Comparison of ENCODE assay signal across 1 cellular context in the genomic region with DNA sequence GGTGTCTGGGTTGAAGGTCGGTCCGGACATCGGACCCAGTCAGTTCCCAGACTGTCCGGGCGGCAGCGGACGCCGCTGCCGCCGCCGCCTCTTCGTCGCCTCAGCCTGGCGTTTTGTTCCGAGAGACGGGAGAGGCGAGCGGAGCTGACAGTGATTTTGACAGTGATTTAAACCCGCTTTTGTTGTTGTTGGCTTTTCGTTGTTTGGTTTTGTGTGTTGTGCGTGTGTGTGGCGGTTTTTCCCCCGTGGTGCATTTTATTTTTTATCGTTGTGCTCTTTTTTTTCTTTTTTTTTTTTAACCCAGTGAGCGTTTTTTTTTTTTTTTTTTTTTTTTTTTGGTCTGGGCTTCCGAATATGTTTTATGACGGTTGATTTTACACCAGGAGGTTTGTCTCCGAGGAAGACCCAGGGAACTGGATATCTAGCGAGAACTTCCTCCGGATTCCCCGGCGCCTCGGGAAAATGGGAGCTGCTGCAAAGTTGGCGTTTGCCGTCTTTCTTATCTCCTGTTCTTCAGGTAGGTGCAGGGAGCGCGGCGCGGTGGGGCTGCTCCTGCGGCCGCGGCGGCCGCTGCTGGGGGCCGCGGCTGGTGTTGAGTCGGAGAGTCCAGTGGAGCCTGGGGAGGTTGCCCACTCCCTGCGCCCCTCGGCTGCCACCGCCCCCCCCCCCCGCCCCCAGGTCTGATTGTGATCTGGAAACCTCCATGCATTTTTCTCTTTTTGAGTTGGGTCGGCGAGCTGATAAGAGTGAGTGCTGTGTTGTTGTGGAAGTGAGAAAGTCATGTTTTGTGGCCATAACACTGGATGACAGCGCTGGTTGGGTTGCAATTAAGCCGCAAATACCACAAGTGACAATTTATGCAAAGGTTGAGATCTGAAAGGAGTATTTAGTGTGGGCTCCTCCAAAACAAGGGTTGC.
TF ChIP-seq lines count a peak whose summit lies in the region.

A gene (plus strand): TSS at position 339 of the 917 bp plus-strand sequence. CDS start 124 bp downstream, at position 463.

TF ChIP-seq in GM12878, 131 proteins besides CTCF, POLR2A, EP300 and RAD21 (continued from another document):
- no peak for TF ChIP-seq MTA3 (IDR thresholded peaks at IDR 0.05; ENCODE audit: borderline replicate concordance, low read length)
- no peak for TF ChIP-seq HCFC1 (IDR thresholded peaks at IDR 0.05; ENCODE audit: low read length)
- TF ChIP-seq, protein P1, sequence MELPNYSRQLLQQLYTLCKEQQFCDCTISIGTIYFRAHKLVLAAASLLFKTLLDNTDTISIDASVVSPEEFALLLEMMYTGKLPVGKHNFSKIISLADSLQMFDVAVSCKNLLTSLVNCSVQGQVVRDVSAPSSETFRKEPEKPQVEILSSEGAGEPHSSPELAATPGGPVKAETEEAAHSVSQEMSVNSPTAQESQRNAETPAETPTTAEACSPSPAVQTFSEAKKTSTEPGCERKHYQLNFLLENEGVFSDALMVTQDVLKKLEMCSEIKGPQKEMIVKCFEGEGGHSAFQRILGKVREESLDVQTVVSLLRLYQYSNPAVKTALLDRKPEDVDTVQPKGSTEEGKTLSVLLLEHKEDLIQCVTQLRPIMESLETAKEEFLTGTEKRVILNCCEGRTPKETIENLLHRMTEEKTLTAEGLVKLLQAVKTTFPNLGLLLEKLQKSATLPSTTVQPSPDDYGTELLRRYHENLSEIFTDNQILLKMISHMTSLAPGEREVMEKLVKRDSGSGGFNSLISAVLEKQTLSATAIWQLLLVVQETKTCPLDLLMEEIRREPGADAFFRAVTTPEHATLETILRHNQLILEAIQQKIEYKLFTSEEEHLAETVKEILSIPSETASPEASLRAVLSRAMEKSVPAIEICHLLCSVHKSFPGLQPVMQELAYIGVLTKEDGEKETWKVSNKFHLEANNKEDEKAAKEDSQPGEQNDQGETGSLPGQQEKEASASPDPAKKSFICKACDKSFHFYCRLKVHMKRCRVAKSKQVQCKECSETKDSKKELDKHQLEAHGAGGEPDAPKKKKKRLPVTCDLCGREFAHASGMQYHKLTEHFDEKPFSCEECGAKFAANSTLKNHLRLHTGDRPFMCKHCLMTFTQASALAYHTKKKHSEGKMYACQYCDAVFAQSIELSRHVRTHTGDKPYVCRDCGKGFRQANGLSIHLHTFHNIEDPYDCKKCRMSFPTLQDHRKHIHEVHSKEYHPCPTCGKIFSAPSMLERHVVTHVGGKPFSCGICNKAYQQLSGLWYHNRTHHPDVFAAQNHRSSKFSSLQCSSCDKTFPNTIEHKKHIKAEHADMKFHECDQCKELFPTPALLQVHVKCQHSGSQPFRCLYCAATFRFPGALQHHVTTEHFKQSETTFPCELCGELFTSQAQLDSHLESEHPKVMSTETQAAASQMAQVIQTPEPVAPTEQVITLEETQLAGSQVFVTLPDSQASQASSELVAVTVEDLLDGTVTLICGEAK (IDR thresholded peaks at IDR 0.05; ENCODE audit: borderline replicate concordance), result no peak
- TF ChIP-seq EED (IDR thresholded peaks at IDR 0.05; ENCODE audit: low read depth), result no peak
- TF ChIP-seq, protein P2, sequence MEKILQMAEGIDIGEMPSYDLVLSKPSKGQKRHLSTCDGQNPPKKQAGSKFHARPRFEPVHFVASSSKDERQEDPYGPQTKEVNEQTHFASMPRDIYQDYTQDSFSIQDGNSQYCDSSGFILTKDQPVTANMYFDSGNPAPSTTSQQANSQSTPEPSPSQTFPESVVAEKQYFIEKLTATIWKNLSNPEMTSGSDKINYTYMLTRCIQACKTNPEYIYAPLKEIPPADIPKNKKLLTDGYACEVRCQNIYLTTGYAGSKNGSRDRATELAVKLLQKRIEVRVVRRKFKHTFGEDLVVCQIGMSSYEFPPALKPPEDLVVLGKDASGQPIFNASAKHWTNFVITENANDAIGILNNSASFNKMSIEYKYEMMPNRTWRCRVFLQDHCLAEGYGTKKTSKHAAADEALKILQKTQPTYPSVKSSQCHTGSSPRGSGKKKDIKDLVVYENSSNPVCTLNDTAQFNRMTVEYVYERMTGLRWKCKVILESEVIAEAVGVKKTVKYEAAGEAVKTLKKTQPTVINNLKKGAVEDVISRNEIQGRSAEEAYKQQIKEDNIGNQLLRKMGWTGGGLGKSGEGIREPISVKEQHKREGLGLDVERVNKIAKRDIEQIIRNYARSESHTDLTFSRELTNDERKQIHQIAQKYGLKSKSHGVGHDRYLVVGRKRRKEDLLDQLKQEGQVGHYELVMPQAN (conservative IDR thresholded peaks at IDR 0.05), result 0 out of 2 replicates have a peak, but pooled peaks have one; percentile 8
- TF ChIP-seq POU2F2 (IDR thresholded peaks at IDR 0.05; ENCODE audit: borderline replicate concordance, low read depth, low read length), result peak; percentile 94; the same call in 2 of the 3 replicates
- peak; percentile 33; the same call in 1 of the 2 replicates for TF ChIP-seq MTA2 (IDR thresholded peaks at IDR 0.05; ENCODE audit: low read depth)
- TF ChIP-seq STAT1 (conservative IDR thresholded peaks at IDR 0.05), result 0 out of 2 replicates have a peak, but pooled peaks have one; percentile 44
- peak; percentile 19; the same call in 1 of the 2 replicates for TF ChIP-seq DPF2 (IDR thresholded peaks at IDR 0.05)
- peak; percentile 37; the same call in 1 of the 2 replicates for TF ChIP-seq ZNF217 (IDR thresholded peaks at IDR 0.05)
- peak; percentile 52; the same call in 1 of the 2 replicates for TF ChIP-seq IRF4 (IDR thresholded peaks at IDR 0.05; ENCODE audit: low read depth, low read length)
- TF ChIP-seq, protein P3, sequence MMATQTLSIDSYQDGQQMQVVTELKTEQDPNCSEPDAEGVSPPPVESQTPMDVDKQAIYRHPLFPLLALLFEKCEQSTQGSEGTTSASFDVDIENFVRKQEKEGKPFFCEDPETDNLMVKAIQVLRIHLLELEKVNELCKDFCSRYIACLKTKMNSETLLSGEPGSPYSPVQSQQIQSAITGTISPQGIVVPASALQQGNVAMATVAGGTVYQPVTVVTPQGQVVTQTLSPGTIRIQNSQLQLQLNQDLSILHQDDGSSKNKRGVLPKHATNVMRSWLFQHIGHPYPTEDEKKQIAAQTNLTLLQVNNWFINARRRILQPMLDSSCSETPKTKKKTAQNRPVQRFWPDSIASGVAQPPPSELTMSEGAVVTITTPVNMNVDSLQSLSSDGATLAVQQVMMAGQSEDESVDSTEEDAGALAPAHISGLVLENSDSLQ (IDR thresholded peaks at IDR 0.05), result peak; percentile 33; the same call in 1 of the 2 replicates
- peak; percentile 48 to 70; a peak in 3 of 4 replicates for TF ChIP-seq BHLHE40 (IDR thresholded peaks at IDR 0.05; ENCODE audit: borderline replicate concordance in 1 of 2, low read depth in 2 of 2, low read length in 1 of 2)
- peak; percentile 97 for TF ChIP-seq RUNX3 (IDR thresholded peaks at IDR 0.05; ENCODE audit: low read length)
- TF ChIP-seq NR2F1 (conservative IDR thresholded peaks at IDR 0.05), result 0 out of 2 replicates have a peak, but pooled peaks have one; percentile 19
- no peak for TF ChIP-seq SIX5 (IDR thresholded peaks at IDR 0.05; ENCODE audit: low read depth, low read length, severe bottlenecking)
- peak; percentile 34; the same call in 1 of the 2 replicates for TF ChIP-seq TBL1XR1 (IDR thresholded peaks at IDR 0.05; ENCODE audit: low read depth, low read length)
- peak; percentile 90 for TF ChIP-seq ZNF384 (IDR thresholded peaks at IDR 0.05; ENCODE audit: borderline replicate concordance, low read depth, low read length)
- TF ChIP-seq RB1 (IDR thresholded peaks at IDR 0.05; ENCODE audit: borderline replicate concordance), result 0 out of 2 replicates have a peak, but pooled peaks have one; percentile 3
- TF ChIP-seq, protein P4, sequence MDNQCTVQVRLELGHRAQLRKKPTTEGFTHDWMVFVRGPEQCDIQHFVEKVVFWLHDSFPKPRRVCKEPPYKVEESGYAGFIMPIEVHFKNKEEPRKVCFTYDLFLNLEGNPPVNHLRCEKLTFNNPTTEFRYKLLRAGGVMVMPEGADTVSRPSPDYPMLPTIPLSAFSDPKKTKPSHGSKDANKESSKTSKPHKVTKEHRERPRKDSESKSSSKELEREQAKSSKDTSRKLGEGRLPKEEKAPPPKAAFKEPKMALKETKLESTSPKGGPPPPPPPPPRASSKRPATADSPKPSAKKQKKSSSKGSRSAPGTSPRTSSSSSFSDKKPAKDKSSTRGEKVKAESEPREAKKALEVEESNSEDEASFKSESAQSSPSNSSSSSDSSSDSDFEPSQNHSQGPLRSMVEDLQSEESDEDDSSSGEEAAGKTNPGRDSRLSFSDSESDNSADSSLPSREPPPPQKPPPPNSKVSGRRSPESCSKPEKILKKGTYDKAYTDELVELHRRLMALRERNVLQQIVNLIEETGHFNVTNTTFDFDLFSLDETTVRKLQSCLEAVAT (IDR thresholded peaks at IDR 0.05), result peak; percentile 50
- peak; percentile 37; the same call in 1 of the 2 replicates for TF ChIP-seq SPI1 (IDR thresholded peaks at IDR 0.05; ENCODE audit: borderline replicate concordance, insufficient read depth, low read depth, low read length)
- TF ChIP-seq PAX5 (IDR thresholded peaks at IDR 0.05; ENCODE audit: borderline replicate concordance, low read depth, low read length), result 0 out of 2 replicates have a peak, but pooled peaks have one; percentile 13
- TF ChIP-seq SUZ12 (IDR thresholded peaks at IDR 0.05; ENCODE audit: unreplicated experiment), result no peak
- no peak for TF ChIP-seq TARDBP (IDR thresholded peaks at IDR 0.05; ENCODE audit: borderline replicate concordance)
- TF ChIP-seq NBN (IDR thresholded peaks at IDR 0.05), result 0 out of 2 replicates have a peak, but pooled peaks have one; percentile 15
- TF ChIP-seq CREB1 (IDR thresholded peaks at IDR 0.05; ENCODE audit: low read depth), result 0 out of 2 replicates have a peak, but pooled peaks have one; percentile 35
- 0 out of 2 replicates have a peak, but pooled peaks have one; percentile 37 for TF ChIP-seq TAF1 (IDR thresholded peaks at IDR 0.05; ENCODE audit: borderline replicate concordance, low read depth, low read length)
- TF ChIP-seq, protein P5, sequence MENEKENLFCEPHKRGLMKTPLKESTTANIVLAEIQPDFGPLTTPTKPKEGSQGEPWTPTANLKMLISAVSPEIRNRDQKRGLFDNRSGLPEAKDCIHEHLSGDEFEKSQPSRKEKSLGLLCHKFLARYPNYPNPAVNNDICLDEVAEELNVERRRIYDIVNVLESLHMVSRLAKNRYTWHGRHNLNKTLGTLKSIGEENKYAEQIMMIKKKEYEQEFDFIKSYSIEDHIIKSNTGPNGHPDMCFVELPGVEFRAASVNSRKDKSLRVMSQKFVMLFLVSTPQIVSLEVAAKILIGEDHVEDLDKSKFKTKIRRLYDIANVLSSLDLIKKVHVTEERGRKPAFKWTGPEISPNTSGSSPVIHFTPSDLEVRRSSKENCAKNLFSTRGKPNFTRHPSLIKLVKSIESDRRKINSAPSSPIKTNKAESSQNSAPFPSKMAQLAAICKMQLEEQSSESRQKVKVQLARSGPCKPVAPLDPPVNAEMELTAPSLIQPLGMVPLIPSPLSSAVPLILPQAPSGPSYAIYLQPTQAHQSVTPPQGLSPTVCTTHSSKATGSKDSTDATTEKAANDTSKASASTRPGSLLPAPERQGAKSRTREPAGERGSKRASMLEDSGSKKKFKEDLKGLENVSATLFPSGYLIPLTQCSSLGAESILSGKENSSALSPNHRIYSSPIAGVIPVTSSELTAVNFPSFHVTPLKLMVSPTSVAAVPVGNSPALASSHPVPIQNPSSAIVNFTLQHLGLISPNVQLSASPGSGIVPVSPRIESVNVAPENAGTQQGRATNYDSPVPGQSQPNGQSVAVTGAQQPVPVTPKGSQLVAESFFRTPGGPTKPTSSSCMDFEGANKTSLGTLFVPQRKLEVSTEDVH (IDR thresholded peaks at IDR 0.05; ENCODE audit: low read depth, partially characterized antibody), result no peak
- peak; percentile 68 for TF ChIP-seq SP1 (IDR thresholded peaks at IDR 0.05; ENCODE audit: low read depth, low read length)
- TF ChIP-seq IKZF1 (conservative IDR thresholded peaks at IDR 0.05), result peak; percentile 19; the same call in 1 of the 2 replicates
- no peak for TF ChIP-seq CREM (IDR thresholded peaks at IDR 0.05; ENCODE audit: low read depth)
- TF ChIP-seq CBFB (IDR thresholded peaks at IDR 0.05; ENCODE audit: low read depth), result peak; percentile 81
- peak; percentile 66; the same call in 1 of the 2 replicates for TF ChIP-seq BACH1 (IDR thresholded peaks at IDR 0.05; ENCODE audit: borderline replicate concordance)
- peak; percentile 19; the same call in 1 of the 2 replicates for TF ChIP-seq HDGF (IDR thresholded peaks at IDR 0.05)
